ENCODE assay signal across 1 cellular context in genomic region chr4:169583563-169583962, GRCh38.
TF ChIP-seq lines count a peak whose summit lies in the region.

No MANE protein-coding gene starts in this region.

TF ChIP-seq in GM23338, 12 proteins besides CTCF, POLR2A, EP300 and RAD21 (continued from another document):
- TF ChIP-seq NANOG (IDR thresholded peaks at IDR 0.05; ENCODE audit: borderline replicate concordance) (no peak), ZNF462 (CRISPR knock-in tag; IDR thresholded peaks at IDR 0.05) (no peak)
